In the genomic region with DNA sequence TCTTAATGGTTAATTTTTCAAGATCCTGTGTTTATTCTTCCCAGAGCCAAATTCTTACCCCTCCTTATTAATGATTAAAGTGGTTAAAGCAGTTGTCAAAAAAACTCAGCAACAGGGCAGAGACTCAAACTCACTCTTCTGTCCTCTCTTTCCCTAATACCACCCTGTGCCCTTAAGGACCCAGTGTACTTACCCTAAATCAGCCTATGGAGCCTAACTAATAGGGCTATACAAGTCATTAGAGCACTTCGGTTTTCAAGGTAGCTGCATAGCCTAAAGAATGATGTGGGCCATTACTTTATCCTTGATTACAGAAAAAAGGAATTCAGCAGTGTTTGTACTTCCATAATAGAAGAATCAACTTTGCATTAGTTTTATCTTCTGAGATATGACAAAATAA, we compare ENCODE assay signal across 8 cellular contexts.
"Had no signal": no experiment of that assay in that cellular context is flagged by ENCODE, and none has a peak within 500 bp of the region (broad histone marks: within the 10 kb centered on the region; RNA-seq: fewer than 3 reads in every experiment).

No MANE protein-coding gene starts in this region.

- DNase-seq: GDM1, GF-D8 had no signal

- H3K4me3 ChIP-seq: GM12878 had no signal

- FAIRE-seq: G401.6, GM12878, GM12891, GM12892, GM18507, GM19239 had no signal

- ATAC-seq: GM12878 had no signal
